In genomic region chr2:214809751-214810564, GRCh38 we compare ENCODE assay signal across 8 cellular contexts. TPM values are rescaled to one million over a fixed set of nuclear protein-coding genes. Genes with fewer than 3 reads are reported as not detected.
DNase-seq lines count a peak whose midpoint lies in the region; ATAC-seq and TF ChIP-seq lines count a peak whose summit lies in the region.

No MANE protein-coding gene starts in this region.

- ATAC-seq in foreskin keratinocyte: peak; percentile 91

- H3K9me3 ChIP-seq in ES-I3 (ENCODE audit: control insufficient read depth, insufficient read depth, low read length) (no peaks in the 10 kb centered on the region), Loucy (ENCODE audit: insufficient read depth, low read depth, low read length) (no peaks in the 10 kb centered on the region), neural progenitor cell (ENCODE audit: low read depth) (no peaks in the 10 kb centered on the region), stomach smooth muscle (ENCODE audit: control insufficient read depth in 2 of 2, low read length in 2 of 2) (no peaks in the 10 kb centered on the region)

- DNase-seq in H7: peak; percentile 96
- peak; percentile 98 for DNase-seq in SHP77 (lab: John Stamatoyannopoulos, UW)
- DNase-seq in activated gamma-delta T cell (lab: John Stamatoyannopoulos, UW): peak; percentile 95
- peak; percentile 86 to 94 for DNase-seq in foreskin keratinocyte
- DNase-seq in neural progenitor cell (ENCODE audit: low spot score): peak; percentile 99

- H3K27ac ChIP-seq in foreskin keratinocyte (peak overlapping the region; percentile 51), neural progenitor cell (no peak overlapping the region), stomach smooth muscle (ENCODE audit: low read length) (peak overlapping the region; percentile 76)

- H3K27me3 Mint-ChIP-seq in neural progenitor cell (ENCODE audit: insufficient read depth, low read depth): no peaks in the 10 kb centered on the region

- no peaks in the 10 kb centered on the region for H3K9me2 ChIP-seq in Loucy (replicated peaks; ENCODE audit: low read depth, low read length)

- H3K4me2 ChIP-seq in Loucy (ENCODE audit: low read depth, low read length, poor library complexity, severe bottlenecking) (peak overlapping the region; percentile 73), neural progenitor cell (peak overlapping the region; percentile 73)

- H4K20me1 ChIP-seq in Loucy (ENCODE audit: insufficient read depth, low read length, poor library complexity, severe bottlenecking) (peaks cover 35% of the 10 kb centered on the region), neural progenitor cell (ENCODE audit: low read depth) (peaks cover 30% of the 10 kb centered on the region)

- peak overlapping the region; percentile 87 for H2AFZ ChIP-seq in Loucy (ENCODE audit: low read length)
- H2AFZ ChIP-seq in neural progenitor cell (replicated peaks): peak overlapping the region; percentile 66

- peaks cover 13% of the 10 kb centered on the region for H3K36me3 Mint-ChIP-seq in neural progenitor cell

- H3K9ac ChIP-seq in ES-I3 (ENCODE audit: low read depth, low read length) (peak overlapping the region; percentile 63), Loucy (ENCODE audit: low read depth, low read length, poor library complexity, severe bottlenecking) (peak overlapping the region; percentile 89), neural progenitor cell (no peak overlapping the region), stomach smooth muscle (ENCODE audit: low read length in 2 of 2) (peak overlapping the region; percentile 62 to 73)

- H3K27me3 ChIP-seq in H7 (ENCODE audit: control insufficient read depth, insufficient read depth, low read length) (no peaks in the 10 kb centered on the region; the same call in 1 of the 2 replicates), Loucy (ENCODE audit: insufficient read depth, low read length, poor library complexity, severe bottlenecking) (no peaks in the 10 kb centered on the region), foreskin keratinocyte (no peaks in the 10 kb centered on the region), neural progenitor cell (peaks cover 14% of the 10 kb centered on the region), stomach smooth muscle (ENCODE audit: control insufficient read depth in 1 of 2, insufficient read depth in 2 of 2, low read length in 2 of 2) (no peaks in the 10 kb centered on the region)

- H3K4me3 Mint-ChIP-seq in neural progenitor cell: peak overlapping the region; percentile 92

- H3K36me3 ChIP-seq in ES-I3 (ENCODE audit: insufficient read depth, low read length): no peaks in the 10 kb centered on the region
- no peaks in the 10 kb centered on the region for H3K36me3 ChIP-seq in H7 (replicated peaks; ENCODE audit: control insufficient read depth, insufficient read depth, low read length)
- no peaks in the 10 kb centered on the region for H3K36me3 ChIP-seq in Loucy (ENCODE audit: insufficient read depth, low read length)
- H3K36me3 ChIP-seq in neural progenitor cell: no peaks in the 10 kb centered on the region
- no peaks in the 10 kb centered on the region for H3K36me3 ChIP-seq in stomach smooth muscle (ENCODE audit: control insufficient read depth in 2 of 2, insufficient read depth in 2 of 2, low read length in 2 of 2)

- H3K4me1 ChIP-seq in ES-I3 (ENCODE audit: insufficient read depth, low read length) (peaks cover 18% of the 10 kb centered on the region), Loucy (ENCODE audit: insufficient read depth, low read length, poor library complexity, severe bottlenecking) (peaks cover 36% of the 10 kb centered on the region), foreskin keratinocyte (peaks cover 19% of the 10 kb centered on the region), neural progenitor cell (peaks cover 16% of the 10 kb centered on the region), stomach smooth muscle (ENCODE audit: control insufficient read depth, insufficient read depth, low read length) (peaks cover 11% of the 10 kb centered on the region)

- H3F3A ChIP-seq in Loucy (ENCODE audit: low read depth) (peaks cover 9% of the 10 kb centered on the region; the same call in 1 of the 2 replicates), neural progenitor cell (ENCODE audit: low read depth) (peaks cover 17% of the 10 kb centered on the region)

- H3K4me3 ChIP-seq in H7 (ENCODE audit: insufficient read depth, low read depth, low read length) (peak overlapping the region; percentile 87), Loucy (ENCODE audit: low read length, poor library complexity, severe bottlenecking) (peak overlapping the region; percentile 97), neural progenitor cell (peak overlapping the region; percentile 81), stomach smooth muscle (ENCODE audit: low read length in 2 of 2) (peak overlapping the region; percentile 74 to 88)

- peaks cover 33% of the 10 kb centered on the region for H3K4me1 Mint-ChIP-seq in neural progenitor cell

- H3K79me2 ChIP-seq in Loucy (ENCODE audit: insufficient read depth, low read length) (peaks cover 48% of the 10 kb centered on the region), neural progenitor cell (ENCODE audit: low read depth) (peaks cover 42% of the 10 kb centered on the region)

- peak overlapping the region; percentile 53 for H3K27ac Mint-ChIP-seq in neural progenitor cell

- H3K9me3 Mint-ChIP-seq in neural progenitor cell: peaks cover 3% of the 10 kb centered on the region

- TF ChIP-seq CTCF in Loucy (conservative IDR thresholded peaks at IDR 0.05; ENCODE audit: low read length) (no peak), foreskin keratinocyte (conservative IDR thresholded peaks at IDR 0.05) (no peak), neural progenitor cell (IDR thresholded peaks at IDR 0.05) (no peak)

RNA-seq across cellular contexts. Expression of gene BARD1, which starts 0.5 kb away (rescaled TPM):
- 21.8 and 24.6 TPM in 2 replicates for total RNA-seq in H7 (2014; rRNA removed; shearing (Covaris generic))
- total RNA-seq in foreskin keratinocyte (21.1 TPM in 2 replicates), neural progenitor cell (ENCODE audit: low replicate concordance) (38.6 and 42.8 TPM in 2 replicates)
- 3.8 and 5.1 TPM in 2 replicates for polyA plus RNA-seq in foreskin keratinocyte
